In genomic region chr2:44746367-44746766, GRCh38 we compare ENCODE assay signal across 31 cellular contexts.
"Had no signal": no experiment of that assay in that cellular context is flagged by ENCODE, and none has a peak within 500 bp of the region (broad histone marks: within the 10 kb centered on the region; RNA-seq: fewer than 3 reads in every experiment).

No MANE protein-coding gene starts in this region.

- DNase-seq: activated CD4-positive, alpha-beta T cell treated with anti-CD3 and anti-CD28 coated beads, Interleukin-2, amount 10 ng/mL, durations not matched to agents 24 days and 14 days; activated CD4-positive, alpha-beta T cell treated with anti-CD3 and anti-CD28 coated beads, Interleukin-2, amount 50 U/mL, for 4 hours; activated CD4-positive, CD25-positive, alpha-beta regulatory T cell; activated CD8-positive, alpha-beta memory T cell treated with anti-CD3 and anti-CD28 coated beads, Interleukin-2, amount 50 U/mL, for 4 hours; activated CD8-positive, alpha-beta T cell treated with anti-CD3 and anti-CD28 coated beads for 36 hours; activated gamma-delta T cell treated with Interleukin-2 at 50 U/mL for 16 hours; activated naive CD4-positive, alpha-beta T cell treated with anti-CD3 and anti-CD28 coated beads, Interleukin-2, amount 10 ng/mL, durations not matched to agents 7 days and 5 days; activated naive CD8-positive, alpha-beta T cell treated with anti-CD3 and anti-CD28 coated beads, Interleukin-2, amount 50 U/mL, for 24 hours; activated T-cell treated with anti-CD3 and anti-CD28 coated beads for 4 hours; activated T-cell treated with anti-CD3 and anti-CD28 coated beads, Interleukin-2, amount 50 U/mL, for 4 hours; anterior cingulate cortex; caudate nucleus; cerebellar nuclear complex; Kasumi-1; MM.1S; MV-4-11; NCI-H1092; NCI-H1436 treated with DMSO at 0.1 percent for 48 hours; NCI-H1694 treated with DMSO at 0.1 percent for 48 hours; NCI-H2029; NCI-H345; NCI-H524 treated with DMSO at 0.1 percent for 48 hours; Right ventricle myocardium superior; SW 1271; T-helper 1 cell; T-helper 2 cell; T-helper 9 cell had no signal

- H3K36me3 Mint-ChIP-seq: activated naive CD4-positive, alpha-beta T cell treated with anti-CD3 and anti-CD28 coated beads, Interleukin-2, amount 10 ng/mL, durations not matched to agents 7 days and 5 days; brain had no signal

- H3K27me3 Mint-ChIP-seq: activated CD4-positive, alpha-beta T cell treated with anti-CD3 and anti-CD28 coated beads, Interleukin-2, amount 10 ng/mL, durations not matched to agents 24 days and 14 days; activated CD8-positive, alpha-beta T cell treated with anti-CD3 and anti-CD28 coated beads for 36 hours; activated naive CD4-positive, alpha-beta T cell treated with anti-CD3 and anti-CD28 coated beads, Interleukin-2, amount 10 ng/mL, durations not matched to agents 7 days and 5 days; activated naive CD8-positive, alpha-beta T cell; activated naive CD8-positive, alpha-beta T cell treated with anti-CD3 and anti-CD28 coated beads, Interleukin-2, amount 50 U/mL, for 24 hours had no signal

- ATAC-seq: activated CD8-positive, alpha-beta T cell treated with anti-CD3 and anti-CD28 coated beads for 36 hours; activated naive CD8-positive, alpha-beta T cell treated with anti-CD3 and anti-CD28 coated beads, Interleukin-2, amount 50 U/mL, for 24 hours; activated T-cell treated with anti-CD3 and anti-CD28 coated beads, Interleukin-2, amount 50 U/mL, for 4 hours had no signal

- H3K9me3 Mint-ChIP-seq: activated CD4-positive, alpha-beta T cell treated with anti-CD3 and anti-CD28 coated beads, Interleukin-2, amount 10 ng/mL, durations not matched to agents 24 days and 14 days; activated CD8-positive, alpha-beta T cell treated with anti-CD3 and anti-CD28 coated beads for 36 hours; activated naive CD4-positive, alpha-beta T cell treated with anti-CD3 and anti-CD28 coated beads, Interleukin-2, amount 10 ng/mL, durations not matched to agents 7 days and 5 days; activated naive CD8-positive, alpha-beta T cell treated with anti-CD3 and anti-CD28 coated beads, Interleukin-2, amount 50 U/mL, for 24 hours; activated T-cell treated with anti-CD3 and anti-CD28 coated beads, Interleukin-2, amount 50 U/mL, for 4 hours; activated T-helper 1 cell treated with anti-CD3 and anti-CD28 coated beads, Interleukin-12 subunit alpha, Interleukin-12 subunit beta, Interleukin-2, Interleukin-4 antibody, amounts not matched to agents 30 ng/mL and 10 ng/mL and 1 ng/mL, durations not matched to agents 14 hours and 24 hours and 36 hours; brain had no signal

- H3K27ac Mint-ChIP-seq: activated CD4-positive, alpha-beta T cell treated with anti-CD3 and anti-CD28 coated beads, Interleukin-2, amount 10 ng/mL, durations not matched to agents 24 days and 14 days; activated CD8-positive, alpha-beta T cell treated with anti-CD3 and anti-CD28 coated beads for 36 hours; activated naive CD4-positive, alpha-beta T cell treated with anti-CD3 and anti-CD28 coated beads, Interleukin-2, amount 10 ng/mL, durations not matched to agents 7 days and 5 days; activated naive CD8-positive, alpha-beta T cell; activated naive CD8-positive, alpha-beta T cell treated with anti-CD3 and anti-CD28 coated beads, Interleukin-2, amount 50 U/mL, for 24 hours; activated T-helper 1 cell treated with anti-CD3 and anti-CD28 coated beads, Interleukin-12 subunit alpha, Interleukin-12 subunit beta, Interleukin-2, Interleukin-4 antibody, amounts not matched to agents 30 ng/mL and 10 ng/mL and 1 ng/mL, durations not matched to agents 14 hours and 24 hours and 36 hours had no signal

- H3K4me3 Mint-ChIP-seq: activated CD4-positive, alpha-beta T cell treated with anti-CD3 and anti-CD28 coated beads, Interleukin-2, amount 10 ng/mL, durations not matched to agents 24 days and 14 days; activated CD8-positive, alpha-beta T cell treated with anti-CD3 and anti-CD28 coated beads for 36 hours; activated naive CD4-positive, alpha-beta T cell treated with anti-CD3 and anti-CD28 coated beads, Interleukin-2, amount 10 ng/mL, durations not matched to agents 7 days and 5 days; activated naive CD8-positive, alpha-beta T cell; activated naive CD8-positive, alpha-beta T cell treated with anti-CD3 and anti-CD28 coated beads, Interleukin-2, amount 50 U/mL, for 24 hours; activated T-cell treated with anti-CD3 and anti-CD28 coated beads, Interleukin-2, amount 50 U/mL, for 4 hours; activated T-helper 1 cell treated with anti-CD3 and anti-CD28 coated beads, Interleukin-12 subunit alpha, Interleukin-12 subunit beta, Interleukin-2, Interleukin-4 antibody, amounts not matched to agents 30 ng/mL and 10 ng/mL and 1 ng/mL, durations not matched to agents 14 hours and 24 hours and 36 hours; brain had no signal

- H3K4me1 Mint-ChIP-seq: activated CD4-positive, alpha-beta T cell treated with anti-CD3 and anti-CD28 coated beads, Interleukin-2, amount 10 ng/mL, durations not matched to agents 24 days and 14 days; activated naive CD4-positive, alpha-beta T cell treated with anti-CD3 and anti-CD28 coated beads, Interleukin-2, amount 10 ng/mL, durations not matched to agents 7 days and 5 days; activated naive CD8-positive, alpha-beta T cell treated with anti-CD3 and anti-CD28 coated beads, Interleukin-2, amount 50 U/mL, for 24 hours had no signal

- H3K27ac ChIP-seq: VCaP had no signal
